ENCODE assay signal across 15 cellular contexts in the genomic region with DNA sequence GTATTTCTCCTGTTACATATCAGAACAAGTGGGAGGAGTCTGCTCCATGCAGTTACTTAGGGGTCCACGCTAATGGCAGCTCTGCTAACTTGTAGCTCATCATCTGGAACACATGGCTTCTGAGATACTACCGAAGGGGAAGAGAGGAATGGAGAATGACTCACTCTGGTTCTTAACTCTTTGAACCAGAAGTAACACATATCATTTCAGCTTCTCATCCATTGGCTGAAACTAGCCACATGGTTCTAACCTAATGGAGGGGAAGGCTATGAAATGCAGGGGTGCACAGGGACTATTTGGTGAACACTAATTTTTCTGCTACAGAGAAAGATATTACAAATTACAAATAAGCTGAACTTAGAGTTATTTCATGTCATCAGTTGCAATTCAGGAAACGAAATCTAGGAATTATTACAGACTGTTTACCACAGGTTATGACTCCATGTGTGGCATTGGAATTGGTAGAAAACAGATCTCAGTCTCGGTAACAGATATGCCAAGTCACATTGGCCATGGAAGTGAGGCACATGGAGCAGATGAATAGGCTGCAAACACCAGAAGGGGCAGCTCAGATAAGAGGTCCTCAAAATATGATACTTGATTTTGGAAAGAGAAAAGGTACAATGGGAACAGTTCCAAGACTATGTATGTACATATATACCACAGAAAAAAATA. TPM values are rescaled to one million over a fixed set of nuclear protein-coding genes. Genes with fewer than 3 reads are reported as not detected.
DNase-seq lines count a peak whose midpoint lies in the region; ATAC-seq and TF ChIP-seq lines count a peak whose summit lies in the region.
"Had no signal": no experiment of that assay in that cellular context is flagged by ENCODE, and none has a peak within 500 bp of the region (broad histone marks: within the 10 kb centered on the region; RNA-seq: fewer than 3 reads in every experiment).

No MANE protein-coding gene starts in this region.

- peak overlapping the region; percentile 28 for H2AFZ ChIP-seq in HCT116 (ENCODE audit: low read depth, low read length, poor library complexity, severe bottlenecking)

- no peaks in the 10 kb centered on the region for H4K20me1 ChIP-seq in HCT116 (ENCODE audit: insufficient read depth)

- no peak overlapping the region for H3K4me2 ChIP-seq in HCT116 (ENCODE audit: low read length)

- no peak for TF ChIP-seq RAD21 in HCT116 (IDR thresholded peaks at IDR 0.05; ENCODE audit: low read depth)

- H3K27me3 ChIP-seq in HCT116 (ENCODE audit: insufficient read depth, low read length), result no peaks in the 10 kb centered on the region
- H3K27me3 ChIP-seq: SJSA1 had no signal

- no TSS peak for BruUV-seq in HCT116 (replicated peaks; lab: Mats Ljungman, UMichigan)

- no peak overlapping the region for H3K27ac ChIP-seq in HCT116 (ENCODE audit: low read depth, low read length)
- H3K27ac ChIP-seq: SJSA1 had no signal

- H3K9me2 ChIP-seq in HCT116 (ENCODE audit: insufficient read depth), result no peaks in the 10 kb centered on the region

- CTCF ChIA-PET in HCT116 (lab: Charles Lee), result no interaction called here

- intact Hi-C loops in HCT116 (cut with micrococcal nuclease) (no loop called here), left cardiac atrium (cut with DNase I) (no loop called here)

- POLR2A ChIA-PET in HCT116 (lab: Charles Lee), result no interaction called here

- RAD21 ChIA-PET in HCT116 (lab: Charles Lee; ENCODE audit: low non-redundant PET in 1 of 2, low total read pairs in 2 of 2, uncharacterized antibody in 2 of 2, unreplicated experiment in 2 of 2), result no interaction called here

- H3K4me3 ChIP-seq in HCT116 (replicated peaks in 1 of 2; ENCODE audit: low read depth in 1 of 2, low read length in 2 of 2), result no peak overlapping the region
- H3K4me3 ChIP-seq: SJSA1 had no signal

- H3K79me2 ChIP-seq in HCT116 (ENCODE audit: insufficient read depth, low read length), result no peaks in the 10 kb centered on the region

- no peaks in the 10 kb centered on the region; a peak in 1 of 4 replicates for H3K4me1 ChIP-seq in HCT116 (ENCODE audit: control insufficient read depth in 1 of 2, insufficient read depth in 2 of 2, low read length in 2 of 2)
- H3K4me1 ChIP-seq: SJSA1 had no signal

- TF ChIP-seq POLR2A in HCT116 (IDR thresholded peaks at IDR 0.05; ENCODE audit: borderline replicate concordance, extremely low read depth, insufficient read depth, insufficient read length), result no peak

- no peak for TF ChIP-seq CTCF in HCT116 (IDR thresholded peaks at IDR 0.05 in 2 of 3, conservative IDR thresholded peaks at IDR 0.05 in 1 of 3; ENCODE audit: borderline replicate concordance in 1 of 3, insufficient read depth in 1 of 3, low read depth in 2 of 3, low read length in 2 of 3)

- H3K9me3 ChIP-seq in HCT116 (ENCODE audit: control insufficient read depth in 1 of 2, insufficient read depth in 1 of 2, low read depth in 1 of 2, low read length in 2 of 2), result peaks cover 4 to 8% of the 10 kb centered on the region in 2 experiments; a peak in 3 of 4 replicates

- ATAC-seq in HCT116, result no peak
- no peak for ATAC-seq in HG03139 (IDR thresholded peaks at IDR 0.05; ENCODE audit: unreplicated experiment)
- no peak for ATAC-seq in left cardiac atrium

- no peaks in the 10 kb centered on the region for H3K36me3 ChIP-seq in HCT116 (ENCODE audit: control insufficient read depth in 1 of 2, insufficient read depth in 2 of 2, low read length in 2 of 2)
- H3K36me3 ChIP-seq: SJSA1 had no signal

- DNase-seq in NCI-H748 (lab: John Stamatoyannopoulos, UW; ENCODE audit: unreplicated experiment) (peak; percentile 9), NCI-H748 treated with DMSO at 0.1 percent for 48 hours (lab: John Stamatoyannopoulos, UW) (no peak), HCT116 (ENCODE audit: low read depth, low spot score) (no peak), OCI-M1 (lab: John Stamatoyannopoulos, UW) (peak; percentile 63), iris pigment epithelial cell (ENCODE audit: low read depth) (peak; percentile 43), left cardiac atrium (no peak)
- DNase-seq: CD4-positive, CD25-positive, alpha-beta regulatory T cell; DND-41; GF-D8; IMR-90; NCI-H1092; NCI-H1694 treated with DMSO at 0.1 percent for 48 hours; NCI-H524 had no signal

- no peak overlapping the region for H3K9ac ChIP-seq in HCT116 (ENCODE audit: low read length)

TF ChIP-seq in HCT116, 20 proteins besides CTCF, POLR2A, EP300 and RAD21:
- TF ChIP-seq EZH2 (IDR thresholded peaks at IDR 0.05) (no peak), ZFX (IDR thresholded peaks at IDR 0.05) (no peak), TCF7L2 (IDR thresholded peaks at IDR 0.05; ENCODE audit: borderline replicate concordance, extremely low read depth, insufficient read depth, insufficient read length) (no peak), CBX3 (IDR thresholded peaks at IDR 0.05; ENCODE audit: low read depth) (peak; percentile 94), EZH2phosphoT487 (IDR thresholded peaks at IDR 0.05; ENCODE audit: borderline replicate concordance) (no peak)
- TF ChIP-seq, protein P1, sequence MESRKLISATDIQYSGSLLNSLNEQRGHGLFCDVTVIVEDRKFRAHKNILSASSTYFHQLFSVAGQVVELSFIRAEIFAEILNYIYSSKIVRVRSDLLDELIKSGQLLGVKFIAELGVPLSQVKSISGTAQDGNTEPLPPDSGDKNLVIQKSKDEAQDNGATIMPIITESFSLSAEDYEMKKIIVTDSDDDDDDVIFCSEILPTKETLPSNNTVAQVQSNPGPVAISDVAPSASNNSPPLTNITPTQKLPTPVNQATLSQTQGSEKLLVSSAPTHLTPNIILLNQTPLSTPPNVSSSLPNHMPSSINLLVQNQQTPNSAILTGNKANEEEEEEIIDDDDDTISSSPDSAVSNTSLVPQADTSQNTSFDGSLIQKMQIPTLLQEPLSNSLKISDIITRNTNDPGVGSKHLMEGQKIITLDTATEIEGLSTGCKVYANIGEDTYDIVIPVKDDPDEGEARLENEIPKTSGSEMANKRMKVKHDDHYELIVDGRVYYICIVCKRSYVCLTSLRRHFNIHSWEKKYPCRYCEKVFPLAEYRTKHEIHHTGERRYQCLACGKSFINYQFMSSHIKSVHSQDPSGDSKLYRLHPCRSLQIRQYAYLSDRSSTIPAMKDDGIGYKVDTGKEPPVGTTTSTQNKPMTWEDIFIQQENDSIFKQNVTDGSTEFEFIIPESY (IDR thresholded peaks at IDR 0.05; ENCODE audit: extremely low read depth, insufficient replicate concordance, low read length), result no peak
- TF ChIP-seq, protein P2, sequence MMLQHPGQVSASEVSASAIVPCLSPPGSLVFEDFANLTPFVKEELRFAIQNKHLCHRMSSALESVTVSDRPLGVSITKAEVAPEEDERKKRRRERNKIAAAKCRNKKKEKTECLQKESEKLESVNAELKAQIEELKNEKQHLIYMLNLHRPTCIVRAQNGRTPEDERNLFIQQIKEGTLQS (IDR thresholded peaks at IDR 0.05), result no peak
- TF ChIP-seq, protein P3, sequence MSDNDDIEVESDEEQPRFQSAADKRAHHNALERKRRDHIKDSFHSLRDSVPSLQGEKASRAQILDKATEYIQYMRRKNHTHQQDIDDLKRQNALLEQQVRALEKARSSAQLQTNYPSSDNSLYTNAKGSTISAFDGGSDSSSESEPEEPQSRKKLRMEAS (IDR thresholded peaks at IDR 0.05), result peak; percentile 23; the same call in 1 of the 2 replicates

RNA-seq across cellular contexts. Expression of gene KAT6B, which starts 9.4 kb away (rescaled TPM):
- total RNA-seq in HCT116 (2021; ENCODE audit: unreplicated experiment) (17.8 TPM), left cardiac atrium (10 to 100 TPM; 25.2 to 37.0 TPM)
- polyA plus RNA-seq in HCT116 (2012), result 7.1 and 7.7 TPM in 2 replicates

Comparison
In these comparisons a context has a peak if more than half of its experiments do, and no peak if none do; other contexts are left out.
1. DNase-seq: peak in NCI-H748 (single experiment), OCI-M1 (single experiment) and iris pigment epithelial cell (single experiment); none in NCI-H748 treated with DMSO at 0.1 percent for 48 hours (single experiment), HCT116 (single experiment) and left cardiac atrium (single experiment).